In the genomic region with DNA sequence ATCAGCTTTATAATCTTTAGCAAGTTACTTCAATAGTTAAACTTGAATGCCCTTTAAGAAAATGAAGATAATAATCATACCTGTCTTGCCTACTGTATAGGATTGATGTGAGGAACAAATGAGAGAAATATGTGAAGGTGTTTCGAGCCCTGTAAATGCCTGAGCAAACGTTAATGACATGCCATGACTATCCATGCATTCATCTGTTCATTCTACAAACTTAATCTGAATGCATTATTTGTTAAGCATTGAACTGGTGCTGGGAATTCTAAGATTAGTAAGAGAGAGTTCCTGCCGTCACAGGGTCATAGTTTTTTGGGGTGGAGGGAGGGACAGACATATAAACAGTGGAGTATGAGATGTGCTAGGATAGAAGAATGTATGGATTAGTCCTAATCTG, we compare ENCODE assay signal across 33 cellular contexts.
"Had no signal": no experiment of that assay in that cellular context is flagged by ENCODE, and none has a peak within 500 bp of the region (broad histone marks: within the 10 kb centered on the region; RNA-seq: fewer than 3 reads in every experiment).

No MANE protein-coding gene starts in this region.

- ATAC-seq: activated naive CD4-positive, alpha-beta T cell treated with anti-CD3 and anti-CD28 coated beads, Interleukin-2, amount 50 U/mL, for 72 hours; activated naive CD8-positive, alpha-beta T cell treated with anti-CD3 and anti-CD28 coated beads, Interleukin-2, amount 50 U/mL, for 24 hours; activated T-cell treated with anti-CD3 and anti-CD28 coated beads, Interleukin-2, amount 50 U/mL, for 72 hours; activated T-helper 17 cell treated with anti-CD3 and anti-CD28 coated beads, Interleukin-2, amount 50 U/mL, for 72 hours; body of pancreas had no signal

- H3K36me3 Mint-ChIP-seq: activated naive CD4-positive, alpha-beta T cell treated with anti-CD3 and anti-CD28 coated beads, Interleukin-2, amount 10 ng/mL, durations not matched to agents 7 days and 5 days; activated naive CD4-positive, alpha-beta T cell treated with anti-CD3 and anti-CD28 coated beads, Interleukin-2, amount 50 U/mL, for 24 hours; activated naive CD4-positive, alpha-beta T cell treated with anti-CD3 and anti-CD28 coated beads, Interleukin-2, amount 50 U/mL, for 72 hours; activated naive CD8-positive, alpha-beta T cell; activated naive CD8-positive, alpha-beta T cell treated with anti-CD3 and anti-CD28 coated beads for 36 hours; activated naive CD8-positive, alpha-beta T cell treated with anti-CD3 and anti-CD28 coated beads, Interleukin-2, amount 10 ng/mL, durations not matched to agents 7 days and 5 days; brain had no signal

- H3K4me3 Mint-ChIP-seq: activated naive CD4-positive, alpha-beta T cell treated with anti-CD3 and anti-CD28 coated beads for 36 hours; activated naive CD4-positive, alpha-beta T cell treated with anti-CD3 and anti-CD28 coated beads, Interleukin-2, amount 10 ng/mL, durations not matched to agents 7 days and 5 days; activated naive CD4-positive, alpha-beta T cell treated with anti-CD3 and anti-CD28 coated beads, Interleukin-2, amount 50 U/mL, for 24 hours; activated naive CD8-positive, alpha-beta T cell; activated naive CD8-positive, alpha-beta T cell treated with anti-CD3 and anti-CD28 coated beads for 36 hours; activated naive CD8-positive, alpha-beta T cell treated with anti-CD3 and anti-CD28 coated beads, Interleukin-2, amount 10 ng/mL, durations not matched to agents 7 days and 5 days; activated naive CD8-positive, alpha-beta T cell treated with anti-CD3 and anti-CD28 coated beads, Interleukin-2, amount 50 U/mL, for 24 hours; activated T-cell treated with anti-CD3 and anti-CD28 coated beads, Interleukin-2, amount 50 U/mL, for 24 hours; activated T-cell treated with anti-CD3 and anti-CD28 coated beads, Interleukin-2, amount 50 U/mL, for 72 hours; activated T-helper 1 cell treated with anti-CD3 and anti-CD28 coated beads, Interleukin-12 subunit alpha, Interleukin-12 subunit beta, Interleukin-2, Interleukin-4 antibody, amounts not matched to agents 30 ng/mL and 10 ng/mL and 1 ng/mL, durations not matched to agents 14 hours and 24 hours and 36 hours; activated T-helper 17 cell treated with anti-CD3 and anti-CD28 coated beads, Interleukin-2, amount 50 U/mL, for 72 hours; brain; central memory CD8-positive, alpha-beta T cell had no signal

- H3K9me3 Mint-ChIP-seq: activated naive CD4-positive, alpha-beta T cell treated with anti-CD3 and anti-CD28 coated beads for 36 hours; activated naive CD4-positive, alpha-beta T cell treated with anti-CD3 and anti-CD28 coated beads, Interleukin-2, amount 50 U/mL, for 24 hours; activated naive CD4-positive, alpha-beta T cell treated with anti-CD3 and anti-CD28 coated beads, Interleukin-2, amount 50 U/mL, for 72 hours; activated naive CD8-positive, alpha-beta T cell treated with anti-CD3 and anti-CD28 coated beads for 36 hours; activated naive CD8-positive, alpha-beta T cell treated with anti-CD3 and anti-CD28 coated beads, Interleukin-2, amount 50 U/mL, for 24 hours; activated T-cell treated with anti-CD3 and anti-CD28 coated beads, Interleukin-2, amount 50 U/mL, for 24 hours; activated T-cell treated with anti-CD3 and anti-CD28 coated beads, Interleukin-2, amount 50 U/mL, for 72 hours; activated T-helper 17 cell treated with anti-CD3 and anti-CD28 coated beads, Interleukin-2, amount 50 U/mL, for 72 hours; brain; central memory CD8-positive, alpha-beta T cell had no signal

- DNase-seq: activated effector memory CD4-positive, alpha-beta T cell treated with anti-CD3 and anti-CD28 coated beads, Interleukin-2, amount 50 U/mL, for 16 hours; activated gamma-delta T cell; activated gamma-delta T cell treated with Interleukin-2 at 50 U/mL for 16 hours; activated naive CD4-positive, alpha-beta T cell; activated naive CD4-positive, alpha-beta T cell treated with anti-CD3 and anti-CD28 coated beads for 36 hours; activated naive CD4-positive, alpha-beta T cell treated with anti-CD3 and anti-CD28 coated beads, Interleukin-2, amount 10 ng/mL, durations not matched to agents 7 days and 5 days; activated naive CD4-positive, alpha-beta T cell treated with anti-CD3 and anti-CD28 coated beads, Interleukin-2, amount 50 U/mL, for 16 hours; activated naive CD4-positive, alpha-beta T cell treated with Interleukin-2 at 50 U/mL for 16 hours; activated naive CD8-positive, alpha-beta T cell treated with anti-CD3 and anti-CD28 coated beads for 36 hours; activated naive CD8-positive, alpha-beta T cell treated with anti-CD3 and anti-CD28 coated beads, Interleukin-2, amount 10 ng/mL, durations not matched to agents 7 days and 5 days; activated naive CD8-positive, alpha-beta T cell treated with anti-CD3 and anti-CD28 coated beads, Interleukin-2, amount 50 U/mL, for 24 hours; activated T-cell treated with anti-CD3 and anti-CD28 coated beads for 4 hours; activated T-cell treated with anti-CD3 and anti-CD28 coated beads, Interleukin-2, amount 50 U/mL, for 1 hour; activated T-cell treated with anti-CD3 and anti-CD28 coated beads, Interleukin-2, amount 50 U/mL, for 24 hours; activated T-cell treated with anti-CD3 and anti-CD28 coated beads, Interleukin-2, amount 50 U/mL, for 48 hours; activated T-cell treated with anti-CD3 and anti-CD28 coated beads, Interleukin-2, amount 50 U/mL, for 72 hours; adrenal gland; amniotic stem cell; amygdala; anterior cingulate cortex; aorta; body of pancreas; brain microvascular endothelial cell; caudate nucleus; central memory CD4-positive, alpha-beta T cell; cerebellar nuclear complex had no signal

- H3K27me3 Mint-ChIP-seq: activated naive CD4-positive, alpha-beta T cell treated with anti-CD3 and anti-CD28 coated beads, Interleukin-2, amount 10 ng/mL, durations not matched to agents 7 days and 5 days; activated naive CD4-positive, alpha-beta T cell treated with anti-CD3 and anti-CD28 coated beads, Interleukin-2, amount 50 U/mL, for 24 hours; activated naive CD8-positive, alpha-beta T cell; activated naive CD8-positive, alpha-beta T cell treated with anti-CD3 and anti-CD28 coated beads for 36 hours; activated naive CD8-positive, alpha-beta T cell treated with anti-CD3 and anti-CD28 coated beads, Interleukin-2, amount 10 ng/mL, durations not matched to agents 7 days and 5 days; activated naive CD8-positive, alpha-beta T cell treated with anti-CD3 and anti-CD28 coated beads, Interleukin-2, amount 50 U/mL, for 24 hours; activated T-cell treated with anti-CD3 and anti-CD28 coated beads, Interleukin-2, amount 50 U/mL, for 24 hours; activated T-helper 17 cell treated with anti-CD3 and anti-CD28 coated beads, Interleukin-2, amount 50 U/mL, for 72 hours; brain; central memory CD8-positive, alpha-beta T cell had no signal

- H3K4me1 Mint-ChIP-seq: activated naive CD4-positive, alpha-beta T cell treated with anti-CD3 and anti-CD28 coated beads, Interleukin-2, amount 10 ng/mL, durations not matched to agents 7 days and 5 days; activated naive CD4-positive, alpha-beta T cell treated with anti-CD3 and anti-CD28 coated beads, Interleukin-2, amount 50 U/mL, for 24 hours; activated naive CD8-positive, alpha-beta T cell treated with anti-CD3 and anti-CD28 coated beads for 36 hours; activated naive CD8-positive, alpha-beta T cell treated with anti-CD3 and anti-CD28 coated beads, Interleukin-2, amount 10 ng/mL, durations not matched to agents 7 days and 5 days; activated naive CD8-positive, alpha-beta T cell treated with anti-CD3 and anti-CD28 coated beads, Interleukin-2, amount 50 U/mL, for 24 hours; activated T-helper 17 cell treated with anti-CD3 and anti-CD28 coated beads, Interleukin-2, amount 50 U/mL, for 72 hours; brain; central memory CD8-positive, alpha-beta T cell had no signal
